In genomic region chr18:70333757-70334156, GRCh38 we compare ENCODE assay signal across 14 cellular contexts. TPM values are rescaled to one million over a fixed set of nuclear protein-coding genes. Genes with fewer than 3 reads are reported as not detected.
DNase-seq lines count a peak whose midpoint lies in the region; ATAC-seq and TF ChIP-seq lines count a peak whose summit lies in the region.
"Had no signal": no experiment of that assay in that cellular context is flagged by ENCODE, and none has a peak within 500 bp of the region (broad histone marks: within the 10 kb centered on the region; RNA-seq: fewer than 3 reads in every experiment).

No MANE protein-coding gene starts in this region.

- no peaks in the 10 kb centered on the region for H3K27me3 ChIP-seq in psoas muscle (ENCODE audit: insufficient read depth in 3 of 3, low read length in 2 of 3)

- peaks cover 0 to 4% of the 10 kb centered on the region in 2 donors for H3K36me3 ChIP-seq in psoas muscle (ENCODE audit: insufficient read depth in 1 of 2, low read depth in 1 of 2)

- peaks cover 16% of the 10 kb centered on the region for H3K9me3 ChIP-seq in psoas muscle

- H3K4me1 ChIP-seq in psoas muscle = peaks cover 25% of the 10 kb centered on the region

- ATAC-seq in psoas muscle (peak; percentile 50 to 86 (median 69)), GM21381 (IDR thresholded peaks at IDR 0.05; ENCODE audit: unreplicated experiment) (no peak), HG03097 (IDR thresholded peaks at IDR 0.05; ENCODE audit: low FRiP score, unreplicated experiment) (no peak)
- ATAC-seq: activated naive CD8-positive, alpha-beta T cell treated with anti-CD3 and anti-CD28 coated beads, Interleukin-2, amount 50 U/mL, for 24 hours had no signal

- intact Hi-C loops in psoas muscle (cut with DNase I) = loop anchor here in 1 of 2 donors (5.0 kb wide), 1 partner anchor 41 kb away; no protein-coding TSS in a partner anchor

- no peak overlapping the region for H3K4me3 ChIP-seq in psoas muscle

- TF ChIP-seq CTCF in psoas muscle (IDR thresholded peaks at IDR 0.05) = no peak

- H3K27ac ChIP-seq in psoas muscle = peak overlapping the region; percentile 58
- H3K27ac ChIP-seq: HL-60 had no signal

- WGBS in psoas muscle, 3 donors = 53 to 88% (median 74%) methylated on average over 2 of the region's 2 CpGs

- DNase-seq in EH (ENCODE audit: low read depth) (peak; percentile 98), RPMI7951 (ENCODE audit: low read depth) (peak; percentile 72), fibroblast of peridontal ligament (ENCODE audit: extremely low read depth) (peak; percentile 99), psoas muscle (no peak), NCI-H2107 treated with DMSO at 0.1 percent for 48 hours (lab: John Stamatoyannopoulos, UW; ENCODE audit: unreplicated experiment) (no peak)
- DNase-seq in stimulated activated CD4-positive, alpha-beta T cell treated with anti-CD3 and anti-CD28 coated beads, Interleukin-4, amount 100 ng/mL, for 4 hours = no peak
- DNase-seq: activated CD4-positive, alpha-beta T cell treated with anti-CD3 and anti-CD28 coated beads, Interleukin-2, amount 50 U/mL, for 1 hour; activated naive CD8-positive, alpha-beta T cell treated with anti-CD3 and anti-CD28 coated beads, Interleukin-2, amount 50 U/mL, for 24 hours; DMS153; NCI-H2081; nephron progenitor cell had no signal

RNA-seq across cellular contexts. Expression of gene SOCS6, which starts 44.9 kb away (rescaled TPM):
- total RNA-seq in RPMI7951 (2014; rRNA removed; shearing (Covaris generic)) = 20.1 and 27.6 TPM in 2 replicates
- 10 to 100 TPM; 19.1 to 30.2 (median 24.9) TPM for total RNA-seq in psoas muscle
- 10 to 100 TPM in 1 of 3 donors, 1 to 10 TPM in 2; 7.3 to 13.8 (median 7.4) TPM for polyA plus RNA-seq in psoas muscle

Comparison
In these comparisons a context has a peak if more than half of its experiments do, and no peak if none do; other contexts are left out.
1. DNase-seq: peak in EH (single experiment), RPMI7951 (single experiment) and fibroblast of peridontal ligament (single experiment); none in psoas muscle (0 of 2), stimulated activated CD4-positive, alpha-beta T cell treated with anti-CD3 and anti-CD28 coated beads, Interleukin-4, amount 100 ng/mL, for 4 hours (0 of 2) and NCI-H2107 treated with DMSO at 0.1 percent for 48 hours (single experiment).
2. ATAC-seq: peak in psoas muscle (4 of 4); none in GM21381 (single experiment) and HG03097 (single experiment).